In the genomic region with DNA sequence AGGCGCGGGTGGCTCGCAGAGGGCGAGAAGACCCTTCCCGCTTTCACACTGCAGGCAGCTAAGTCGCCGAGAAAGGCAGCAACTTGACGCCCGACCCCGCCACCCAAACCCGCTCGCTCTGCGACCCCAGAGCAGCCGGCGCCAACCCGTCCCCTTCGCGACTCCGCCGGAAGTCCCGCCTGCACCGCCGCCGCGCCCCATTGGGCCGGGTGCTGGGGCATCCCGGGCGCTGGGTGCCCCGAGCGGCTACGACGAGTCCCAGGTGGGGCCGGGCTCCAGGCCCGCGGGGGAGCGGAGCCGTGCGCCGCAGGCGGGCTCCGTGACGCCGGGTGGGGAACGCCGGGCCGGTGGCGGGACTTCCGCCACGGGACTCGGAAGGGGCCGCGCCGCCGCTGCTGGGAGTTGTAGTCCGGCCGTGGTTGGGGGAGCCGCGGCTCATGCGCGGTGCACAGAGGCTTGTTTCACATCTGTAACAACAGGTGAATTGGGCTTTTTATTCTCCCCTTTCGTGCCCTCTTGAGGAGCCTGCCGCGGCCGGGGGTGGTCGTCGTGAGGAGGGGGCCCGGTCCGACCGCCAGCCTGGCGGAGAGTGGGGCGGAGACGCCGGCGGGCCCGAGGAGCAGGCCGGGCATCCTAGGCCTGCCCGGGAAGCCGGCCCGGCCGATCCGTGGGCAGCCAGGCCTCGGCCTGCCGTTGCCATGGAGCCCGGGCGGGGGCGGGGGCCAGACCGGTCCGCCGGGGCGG, we compare ENCODE assay signal across 8 cellular contexts. TPM values are rescaled to one million over a fixed set of nuclear protein-coding genes. Genes with fewer than 3 reads are reported as not detected.
DNase-seq lines count a peak whose midpoint lies in the region; ATAC-seq, FAIRE-seq and TF ChIP-seq lines count a peak whose summit lies in the region.

A gene with protein sequence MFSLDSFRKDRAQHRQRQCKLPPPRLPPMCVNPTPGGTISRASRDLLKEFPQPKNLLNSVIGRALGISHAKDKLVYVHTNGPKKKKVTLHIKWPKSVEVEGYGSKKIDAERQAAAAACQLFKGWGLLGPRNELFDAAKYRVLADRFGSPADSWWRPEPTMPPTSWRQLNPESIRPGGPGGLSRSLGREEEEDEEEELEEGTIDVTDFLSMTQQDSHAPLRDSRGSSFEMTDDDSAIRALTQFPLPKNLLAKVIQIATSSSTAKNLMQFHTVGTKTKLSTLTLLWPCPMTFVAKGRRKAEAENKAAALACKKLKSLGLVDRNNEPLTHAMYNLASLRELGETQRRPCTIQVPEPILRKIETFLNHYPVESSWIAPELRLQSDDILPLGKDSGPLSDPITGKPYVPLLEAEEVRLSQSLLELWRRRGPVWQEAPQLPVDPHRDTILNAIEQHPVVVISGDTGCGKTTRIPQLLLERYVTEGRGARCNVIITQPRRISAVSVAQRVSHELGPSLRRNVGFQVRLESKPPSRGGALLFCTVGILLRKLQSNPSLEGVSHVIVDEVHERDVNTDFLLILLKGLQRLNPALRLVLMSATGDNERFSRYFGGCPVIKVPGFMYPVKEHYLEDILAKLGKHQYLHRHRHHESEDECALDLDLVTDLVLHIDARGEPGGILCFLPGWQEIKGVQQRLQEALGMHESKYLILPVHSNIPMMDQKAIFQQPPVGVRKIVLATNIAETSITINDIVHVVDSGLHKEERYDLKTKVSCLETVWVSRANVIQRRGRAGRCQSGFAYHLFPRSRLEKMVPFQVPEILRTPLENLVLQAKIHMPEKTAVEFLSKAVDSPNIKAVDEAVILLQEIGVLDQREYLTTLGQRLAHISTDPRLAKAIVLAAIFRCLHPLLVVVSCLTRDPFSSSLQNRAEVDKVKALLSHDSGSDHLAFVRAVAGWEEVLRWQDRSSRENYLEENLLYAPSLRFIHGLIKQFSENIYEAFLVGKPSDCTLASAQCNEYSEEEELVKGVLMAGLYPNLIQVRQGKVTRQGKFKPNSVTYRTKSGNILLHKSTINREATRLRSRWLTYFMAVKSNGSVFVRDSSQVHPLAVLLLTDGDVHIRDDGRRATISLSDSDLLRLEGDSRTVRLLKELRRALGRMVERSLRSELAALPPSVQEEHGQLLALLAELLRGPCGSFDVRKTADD (plus strand): TSS at position 405 of the 744 bp plus-strand sequence. CDS start 7,546 bp downstream, outside the sequence.

- ATAC-seq in HG02588 (IDR thresholded peaks at IDR 0.05; ENCODE audit: unreplicated experiment) (peak; percentile 85), right cardiac atrium (peak; percentile 95)

- H3K4me1 ChIP-seq in ascending aorta (peaks cover 12 to 20% of the 10 kb centered on the region in 2 donors), right cardiac atrium (ENCODE audit: control insufficient read depth, insufficient read depth, low read length) (no peaks in the 10 kb centered on the region), uterus (peaks cover 6 to 8% of the 10 kb centered on the region in 2 donors)

- H3K27ac ChIP-seq in ascending aorta (peak within 1 kb of the TSS; percentile 98 to 99), right cardiac atrium (ENCODE audit: low read length) (peak within 1 kb of the TSS; percentile 90), uterus (peak within 1 kb of the TSS; percentile 92 to 100)

- under 1% methylated on average over 90 of the region's 90 CpGs for WGBS in right cardiac atrium

- intact Hi-C loops in ascending aorta (cut with DNase I) (loop anchor here (1.0 to 5.0 kb wide), 4 partner anchors 14 to 291 kb away; a partner anchor contains a TSS), right cardiac atrium (cut with DNase I) (no loop called here), uterus (cut with DNase I; ENCODE audit: low total_unique reads) (loop anchor here (5.0 kb wide), 1 partner anchor 281 kb away; no protein-coding TSS in a partner anchor)

- H3K36me3 ChIP-seq in ascending aorta, result peaks cover 12 to 23% of the 10 kb centered on the region in 2 donors
- no peaks in the 10 kb centered on the region for H3K36me3 ChIP-seq in uterus

- TF ChIP-seq CTCF in ascending aorta (IDR thresholded peaks at IDR 0.05) (no peak), uterus (IDR thresholded peaks at IDR 0.05) (peak in 1 of 4 experiments; percentile 7)

- H3K9me3 ChIP-seq in ascending aorta (no peaks in the 10 kb centered on the region), right cardiac atrium (ENCODE audit: control insufficient read depth, low read length) (no peaks in the 10 kb centered on the region), uterus (no peaks in the 10 kb centered on the region)

- DNase-seq in GM12892 (ENCODE audit: insufficient read length) (peak; percentile 92), NCI-H1048 (lab: John Stamatoyannopoulos, UW) (peak; percentile 31), T-helper 22 cell (ENCODE audit: low read depth) (peak; percentile 82), ascending aorta (ENCODE audit: low spot score in 2 of 2) (peak; percentile 62 to 93), right cardiac atrium (peak; percentile 92 to 96 (median 94)), putamen (ENCODE audit: low spot score) (peak; percentile 91), uterus (peak; percentile 83 to 88)

- TF ChIP-seq POLR2A in GM12892 (IDR thresholded peaks at IDR 0.05; ENCODE audit: low read depth, low read length) (peak; percentile 59; the same call in 1 of the 2 replicates), uterus (IDR thresholded peaks at IDR 0.05) (peak; percentile 57 to 86)

- no peaks in the 10 kb centered on the region for H3K27me3 ChIP-seq in ascending aorta
- H3K27me3 ChIP-seq in right cardiac atrium (ENCODE audit: control insufficient read depth, insufficient read depth), result no peaks in the 10 kb centered on the region
- H3K27me3 ChIP-seq in uterus, result no peaks in the 10 kb centered on the region

- peak; percentile 85 for FAIRE-seq in GM12892 (lab: Jason Lieb, UNC)

- H3K4me3 ChIP-seq in ascending aorta (peak within 1 kb of the TSS; percentile 94 to 97), right cardiac atrium (ENCODE audit: low read length) (peak within 1 kb of the TSS; percentile 91), uterus (peak within 1 kb of the TSS; percentile 73 to 98)

RNA-seq across cellular contexts. Expression of the gene that starts here (rescaled TPM):
- polyA plus RNA-seq in GM12892 (2012; ENCODE audit: missing spikeins), result 25.3 TPM
- total RNA-seq in ascending aorta (25.8 TPM), right cardiac atrium (10 to 100 TPM; 46.3 to 51.3 (median 51.1) TPM), uterus (10 to 100 TPM; 21.5 to 78.6 (median 55.7) TPM)
- polyA plus RNA-seq in right cardiac atrium, result 36.7 TPM

Comparison
In these comparisons a context has a peak if more than half of its experiments do, and no peak if none do; other contexts are left out.
1. Peak in every context shown above with its lines: DNase-seq, ATAC-seq, H3K4me3 ChIP-seq and H3K27ac ChIP-seq.
2. DNase-seq: peak in every context shown above with its lines; median percentile 94 in right cardiac atrium; 92 in GM12892; 91 in putamen; 86 in uterus; 82 in T-helper 22 cell; 78 in ascending aorta; 31 in NCI-H1048.
3. intact Hi-C loops: an anchor here in ascending aorta (1.0 to 5.0 kb wide) and uterus (5.0 kb wide); none called in right cardiac atrium.